In the genomic region with DNA sequence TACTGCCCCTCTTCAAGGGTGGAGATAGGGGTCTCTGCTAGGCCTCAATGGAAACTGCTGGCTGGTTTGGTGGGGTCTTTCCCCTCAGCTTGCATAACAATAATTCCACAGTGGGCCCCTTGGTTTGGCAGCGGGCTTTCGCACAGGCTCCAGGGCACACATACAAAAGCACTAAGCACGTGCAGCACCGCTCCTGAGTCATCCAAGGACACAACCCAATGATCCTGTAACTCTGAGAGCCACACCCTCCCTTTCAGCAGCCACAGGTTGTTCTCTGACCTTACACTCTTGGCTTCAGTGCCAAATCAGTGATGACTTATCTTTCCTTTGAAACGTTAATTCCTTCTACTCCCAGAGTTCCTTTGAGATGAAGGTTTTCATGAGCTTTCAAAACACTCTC, we compare ENCODE assay signal across 11 cellular contexts. TPM values are rescaled to one million over a fixed set of nuclear protein-coding genes. Genes with fewer than 3 reads are reported as not detected.
DNase-seq lines count a peak whose midpoint lies in the region; ATAC-seq, FAIRE-seq and TF ChIP-seq lines count a peak whose summit lies in the region.
"Had no signal": no experiment of that assay in that cellular context is flagged by ENCODE, and none has a peak within 500 bp of the region (broad histone marks: within the 10 kb centered on the region; RNA-seq: fewer than 3 reads in every experiment).

No MANE protein-coding gene starts in this region.

- H3K36me3 ChIP-seq in breast epithelium = no peaks in the 10 kb centered on the region

- FAIRE-seq in urothelium cell line (lab: Jason Lieb, UNC) = no peak

- peak overlapping the region; percentile 65 for H3K27ac Mint-ChIP-seq in MCF 10A (ENCODE audit: low read depth, unreplicated experiment)
- H3K27ac Mint-ChIP-seq: H9 had no signal

- no peak overlapping the region for H3K4me3 Mint-ChIP-seq in MCF 10A (ENCODE audit: unreplicated experiment)
- H3K4me3 Mint-ChIP-seq in activated T-cell treated with anti-CD3 and anti-CD28 coated beads, Interleukin-2, amount 50 U/mL, for 4 hours = no peak overlapping the region
- H3K4me3 Mint-ChIP-seq: H9 had no signal

- TF ChIP-seq CTCF in MCF 10A (IDR thresholded peaks at IDR 0.05; ENCODE audit: unreplicated experiment) (no peak), breast epithelium (IDR thresholded peaks at IDR 0.05) (no peak), cardiac fibroblast (IDR thresholded peaks at IDR 0.05; ENCODE audit: low read depth, low read length) (no peak)

- peaks cover 0 to 4% of the 10 kb centered on the region in 2 donors for H3K4me1 ChIP-seq in breast epithelium

- TF ChIP-seq POLR2A in breast epithelium (IDR thresholded peaks at IDR 0.05) = no peak

- H3K4me1 Mint-ChIP-seq in MCF 10A (ENCODE audit: insufficient read depth, unreplicated experiment) = peaks cover 64% of the 10 kb centered on the region
- H3K4me1 Mint-ChIP-seq in activated T-cell treated with anti-CD3 and anti-CD28 coated beads, Interleukin-2, amount 50 U/mL, for 4 hours (ENCODE audit: low read depth) = peaks cover 45% of the 10 kb centered on the region

- intact Hi-C loops in MCF 10A (cut with micrococcal nuclease) (loop anchor here (2.0 to 5.0 kb wide), 2 partner anchors 42 to 57 kb away; partner anchors contain the start of gene DAPK2), breast epithelium (cut with DNase I; ENCODE audit: low total_unique reads) (no loop called here)

- CTCF ChIA-PET in MCF 10A (lab: Yijun Ruan, JAX) = interaction anchor here (0.6 to 5.1 kb wide), 6 partner anchors 10 to 228 kb away, joined by 3 to 39 read pairs (median 3); no protein-coding TSS in a partner anchor

- H3K9me3 ChIP-seq in breast epithelium = no peaks in the 10 kb centered on the region

- no peak overlapping the region for H3K27ac ChIP-seq in breast epithelium

- ATAC-seq in activated T-cell treated with anti-CD3 and anti-CD28 coated beads, Interleukin-2, amount 50 U/mL, for 4 hours = no peak

- POLR2A ChIA-PET in MCF 10A (lab: Yijun Ruan, JAX) = interaction anchor here (0.6 to 3.8 kb wide), 20 partner anchors 10 to 985 kb away, joined by 3 to 25 read pairs (median 4); partner anchors contain the start of genes CIAO2A and DAPK2

- H3K4me3 ChIP-seq in breast epithelium = no peak overlapping the region
- H3K4me3 ChIP-seq in cardiac fibroblast (replicated peaks in 1 of 2; ENCODE audit: low read depth in 2 of 2, low read length in 2 of 2) = no peak overlapping the region

- H3K27me3 Mint-ChIP-seq in MCF 10A (ENCODE audit: insufficient read depth, unreplicated experiment) = no peaks in the 10 kb centered on the region
- H3K27me3 Mint-ChIP-seq in activated T-cell treated with anti-CD3 and anti-CD28 coated beads, Interleukin-2, amount 50 U/mL, for 4 hours (ENCODE audit: low read depth) = no peaks in the 10 kb centered on the region

- DNase-seq in MCF 10A (ENCODE audit: unreplicated experiment) = peak; percentile 98
- DNase-seq in breast epithelium (ENCODE audit: low spot score in 2 of 2) = no peak
- DNase-seq in cardiac fibroblast (ENCODE audit: low read depth in 2 of 2) = peak; percentile 26 to 39
- DNase-seq in kidney glomerular epithelial cell (lab: John Stamatoyannopoulos, UW) = peak; percentile 63
- peak; percentile 50 for DNase-seq in urothelium cell line (ENCODE audit: low spot score)
- no peak for DNase-seq in SKM-1 treated with dmso at 0.1 percent for 144 hours (lab: John Stamatoyannopoulos, UW; ENCODE audit: unreplicated experiment)
- DNase-seq in stimulated activated CD8-positive, alpha-beta memory T cell treated with anti-CD3 and anti-CD28 coated beads, Interleukin-4, amount 100 ng/mL, for 48 hours = no peak
- no peak for DNase-seq in activated T-cell treated with anti-CD3 and anti-CD28 coated beads, Interleukin-2, amount 50 U/mL, for 4 hours
- DNase-seq: GDM1, H9, T1000 had no signal

- no TSS peak for BruUV-seq in MCF 10A (replicated peaks; lab: Mats Ljungman, UMichigan)

- H3K27me3 ChIP-seq in breast epithelium = no peaks in the 10 kb centered on the region

- H3K36me3 Mint-ChIP-seq in MCF 10A (ENCODE audit: insufficient read depth, unreplicated experiment) = no peaks in the 10 kb centered on the region
- H3K36me3 Mint-ChIP-seq in activated T-cell treated with anti-CD3 and anti-CD28 coated beads, Interleukin-2, amount 50 U/mL, for 4 hours (ENCODE audit: insufficient read depth) = no peaks in the 10 kb centered on the region

- H3K9me3 Mint-ChIP-seq in MCF 10A (ENCODE audit: unreplicated experiment) = no peaks in the 10 kb centered on the region
- H3K9me3 Mint-ChIP-seq in activated T-cell treated with anti-CD3 and anti-CD28 coated beads, Interleukin-2, amount 50 U/mL, for 4 hours = no peaks in the 10 kb centered on the region
- H3K9me3 Mint-ChIP-seq: H9 had no signal

RNA-seq across cellular contexts. Expression of gene DAPK2, which starts 41.7 kb away (rescaled TPM):
- total RNA-seq in MCF 10A (2022) (4.6 and 6.8 TPM in 2 replicates), breast epithelium (10 to 100 TPM; 23.6 to 37.3 (median 29.6) TPM)
- 1 to 10 TPM in 1 of 3 donors, under 1 TPM in 2; 0.40 to 1.1 (median 0.71) TPM for total RNA-seq in activated T-cell treated with anti-CD3 and anti-CD28 coated beads, Interleukin-2, amount 50 U/mL, for 4 hours

Comparison
In these comparisons a context has a peak if more than half of its experiments do, and no peak if none do; other contexts are left out.
1. DNase-seq: peak in MCF 10A (single experiment), cardiac fibroblast (2 of 2), kidney glomerular epithelial cell (single experiment) and urothelium cell line (single experiment); none in breast epithelium (0 of 2), SKM-1 treated with dmso at 0.1 percent for 144 hours (single experiment), stimulated activated CD8-positive, alpha-beta memory T cell treated with anti-CD3 and anti-CD28 coated beads, Interleukin-4, amount 100 ng/mL, for 48 hours (single experiment) and activated T-cell treated with anti-CD3 and anti-CD28 coated beads, Interleukin-2, amount 50 U/mL, for 4 hours (single experiment).